Comparison of ENCODE assay signal across 11 cellular contexts in genomic region chr12:50545783-50546182, GRCh38. TPM values are rescaled to one million over a fixed set of nuclear protein-coding genes. Genes with fewer than 3 reads are reported as not detected.
A peak's percentile ranks its signal among the peaks of the same experiment; 100 is the strongest.
DNase-seq lines count a peak whose midpoint lies in the region; TF ChIP-seq lines count a peak whose summit lies in the region.
"Had no signal": no experiment of that assay in that cellular context is flagged by ENCODE, and none has a peak within 500 bp of the region (broad histone marks: within the 10 kb centered on the region; RNA-seq: fewer than 3 reads in every experiment).

No MANE protein-coding gene starts in this region.

- no peak overlapping the region for H3K4me3 Mint-ChIP-seq in endodermal cell

- H3K79me2 ChIP-seq in osteoblast (ENCODE audit: insufficient read depth, low read length) = peaks cover 42% of the 10 kb centered on the region

- H3K36me3 Mint-ChIP-seq in endodermal cell (ENCODE audit: low read depth) = no peaks in the 10 kb centered on the region

- no peak overlapping the region for H3K27ac ChIP-seq in endodermal cell (ENCODE audit: low read depth, low read length)
- peak overlapping the region; percentile 12 for H3K27ac ChIP-seq in osteoblast (ENCODE audit: low read depth, low read length)
- H3K27ac ChIP-seq: ascending aorta had no signal

- H3K27me3 ChIP-seq in endodermal cell (ENCODE audit: control insufficient read depth, insufficient read depth, low read length, poor library complexity, severe bottlenecking) (no peaks in the 10 kb centered on the region), osteoblast (ENCODE audit: insufficient read depth, low read length) (no peaks in the 10 kb centered on the region)
- H3K27me3 ChIP-seq: ascending aorta had no signal

- no peak overlapping the region for H3K9ac ChIP-seq in endodermal cell (ENCODE audit: extremely low read depth, low read length, poor library complexity, severe bottlenecking)

- H3K36me3 ChIP-seq in endodermal cell (ENCODE audit: control insufficient read depth, insufficient read depth, low read length) (no peaks in the 10 kb centered on the region), osteoblast (ENCODE audit: insufficient read depth, low read length) (no peaks in the 10 kb centered on the region)
- H3K36me3 ChIP-seq: ascending aorta had no signal

- H3K9me3 ChIP-seq in endodermal cell (ENCODE audit: control insufficient read depth, low read length) (no peaks in the 10 kb centered on the region), osteoblast (ENCODE audit: low read depth, low read length) (no peaks in the 10 kb centered on the region)
- H3K9me3 ChIP-seq: ascending aorta had no signal

- H3K9me3 Mint-ChIP-seq in endodermal cell = no peaks in the 10 kb centered on the region

- 62 to 95% methylated on average over 2 to 5 of the region's 5 CpGs for WGBS in endodermal cell (ENCODE audit: insufficient coverage in 1 of 2, insufficient read length in 1 of 2), 2 experiments

- peaks cover 10% of the 10 kb centered on the region for H4K20me1 ChIP-seq in osteoblast (ENCODE audit: insufficient read depth, low read length)

- H2AFZ ChIP-seq in osteoblast (ENCODE audit: low read length) = no peak overlapping the region

- no peaks in the 10 kb centered on the region for H3K27me3 Mint-ChIP-seq in endodermal cell (ENCODE audit: insufficient read depth)

- TF ChIP-seq CTCF in endodermal cell (conservative IDR thresholded peaks at IDR 0.05) (no peak), osteoblast (IDR thresholded peaks at IDR 0.05; ENCODE audit: extremely low read depth, low read depth, low read length) (no peak)

- H3K4me2 ChIP-seq in osteoblast (ENCODE audit: insufficient read depth, low read length) = peak overlapping the region; percentile 23

- H3K4me3 ChIP-seq in endodermal cell (ENCODE audit: low read length) (no peak overlapping the region), osteoblast (ENCODE audit: insufficient read depth, low read length) (no peak overlapping the region)
- H3K4me3 ChIP-seq: ascending aorta had no signal

- no peaks in the 10 kb centered on the region for H3K4me1 ChIP-seq in endodermal cell (ENCODE audit: control insufficient read depth, insufficient read depth, low read length)
- H3K4me1 ChIP-seq in osteoblast (ENCODE audit: insufficient read depth, low read length) = peaks cover 22% of the 10 kb centered on the region
- H3K4me1 ChIP-seq: ascending aorta had no signal

- peaks cover 10% of the 10 kb centered on the region for H3K4me1 Mint-ChIP-seq in endodermal cell

- H3K27ac Mint-ChIP-seq in endodermal cell = peak overlapping the region; percentile 30

- DNase-seq in ELR (ENCODE audit: low read depth) = peak; percentile 38
- peak; percentile 53 for DNase-seq in NCI-H82 (lab: John Stamatoyannopoulos, UW)
- no peak for DNase-seq in endodermal cell
- DNase-seq in osteoblast (ENCODE audit: insufficient read length, low spot score, missing footprints) = no peak
- no peak for DNase-seq in cerebellar cortex (ENCODE audit: low spot score)
- no peak for DNase-seq in stimulated activated CD4-positive, alpha-beta T cell treated with anti-CD3 and anti-CD28 coated beads, Interleukin-4, amount 100 ng/mL, for 4 hours
- no peak for DNase-seq in NCI-H69 (lab: John Stamatoyannopoulos, UW)
- no peak for DNase-seq in pons (ENCODE audit: low spot score)
- DNase-seq: NCI-H187; stimulated activated CD4-positive, alpha-beta T cell treated with anti-CD3 and anti-CD28 coated beads, Interleukin-12 subunit alpha, Interleukin-12 subunit beta, amount 100 ng/mL, for 4 hours had no signal

RNA-seq across cellular contexts. Expression of gene DIP2B, which starts 41.0 kb away (rescaled TPM):
- total RNA-seq in endodermal cell = 10 to 100 TPM; 20.6 to 21.3 TPM
- 19.2 TPM for polyA plus RNA-seq in endodermal cell (2013, experiment 1 of 2)
- polyA plus RNA-seq in endodermal cell (2013, experiment 2 of 2) = 18.2 TPM
- 28.2 and 29.8 TPM in 2 replicates for total RNA-seq in osteoblast

Comparison
In these comparisons a context has a peak if more than half of its experiments do, and no peak if none do; other contexts are left out.
1. DNase-seq: peak in ELR (single experiment) and NCI-H82 (single experiment); none in endodermal cell (single experiment), osteoblast (single experiment), cerebellar cortex (single experiment), stimulated activated CD4-positive, alpha-beta T cell treated with anti-CD3 and anti-CD28 coated beads, Interleukin-4, amount 100 ng/mL, for 4 hours (0 of 2), NCI-H69 (single experiment) and pons (single experiment).